In genomic region chr20:40724566-40724965, GRCh38 we compare ENCODE assay signal across 31 cellular contexts. TPM values are rescaled to one million over a fixed set of nuclear protein-coding genes. Genes with fewer than 3 reads are reported as not detected.
"Had no signal": no experiment of that assay in that cellular context is flagged by ENCODE, and none has a peak within 500 bp of the region (broad histone marks: within the 10 kb centered on the region; RNA-seq: fewer than 3 reads in every experiment).

No MANE protein-coding gene starts in this region.

- H3K27ac Mint-ChIP-seq: activated CD4-positive, alpha-beta memory T cell treated with anti-CD3 and anti-CD28 coated beads, Interleukin-2, amount 10 ng/mL, durations not matched to agents 7 days and 5 days; activated CD8-positive, alpha-beta memory T cell treated with anti-CD3 and anti-CD28 coated beads, Interleukin-2, amount 10 ng/mL, durations not matched to agents 7 days and 5 days; activated naive CD8-positive, alpha-beta T cell treated with anti-CD3 and anti-CD28 coated beads for 36 hours had no signal

- H3K36me3 ChIP-seq: brain microvascular endothelial cell, SJCRH30, WERI-Rb-1 had no signal

- H3K9me3 Mint-ChIP-seq: activated CD4-positive, alpha-beta memory T cell treated with anti-CD3 and anti-CD28 coated beads, Interleukin-2, amount 10 ng/mL, durations not matched to agents 7 days and 5 days had no signal

- H3K4me3 Mint-ChIP-seq: activated CD4-positive, alpha-beta memory T cell treated with anti-CD3 and anti-CD28 coated beads, Interleukin-2, amount 10 ng/mL, durations not matched to agents 7 days and 5 days; activated CD8-positive, alpha-beta memory T cell treated with anti-CD3 and anti-CD28 coated beads, Interleukin-2, amount 10 ng/mL, durations not matched to agents 7 days and 5 days; activated naive CD8-positive, alpha-beta T cell treated with anti-CD3 and anti-CD28 coated beads for 36 hours; central memory CD8-positive, alpha-beta T cell had no signal

- H3K27me3 Mint-ChIP-seq: activated naive CD8-positive, alpha-beta T cell treated with anti-CD3 and anti-CD28 coated beads for 36 hours had no signal

- H3K27me3 ChIP-seq: brain microvascular endothelial cell had no signal

- DNase-seq: activated CD4-positive, alpha-beta memory T cell treated with anti-CD3 and anti-CD28 coated beads, Interleukin-2, amount 10 ng/mL, durations not matched to agents 7 days and 5 days; activated CD4-positive, alpha-beta T cell treated with anti-CD3 and anti-CD28 coated beads for 1 hour; activated CD4-positive, alpha-beta T cell treated with anti-CD3 and anti-CD28 coated beads for 48 hours; activated CD4-positive, CD25-positive, alpha-beta regulatory T cell; activated CD8-positive, alpha-beta memory T cell treated with anti-CD3 and anti-CD28 coated beads for 24 hours; activated CD8-positive, alpha-beta memory T cell treated with anti-CD3 and anti-CD28 coated beads, Interleukin-2, amount 10 ng/mL, durations not matched to agents 7 days and 5 days; activated CD8-positive, alpha-beta memory T cell treated with anti-CD3 and anti-CD28 coated beads, Interleukin-2, amount 50 U/mL, for 48 hours; activated effector memory CD4-positive, alpha-beta T cell treated with anti-CD3 and anti-CD28 coated beads, Interleukin-2, amount 50 U/mL, for 16 hours; activated naive CD4-positive, alpha-beta T cell; activated naive CD4-positive, alpha-beta T cell treated with anti-CD3 and anti-CD28 coated beads, Interleukin-2, amount 50 U/mL, for 16 hours; activated naive CD8-positive, alpha-beta T cell treated with anti-CD3 and anti-CD28 coated beads for 36 hours; activated T-cell treated with anti-CD3 and anti-CD28 coated beads, Interleukin-2, amount 50 U/mL, for 48 hours; amniotic stem cell; aorta; brain microvascular endothelial cell; NCI-H1105; NCI-H1417 treated with DMSO at 0.1 percent for 48 hours; NCI-H1694; NCI-H2029 treated with DMSO at 0.1 percent for 48 hours; NCI-H2107; NCI-H226; NCI-H446 treated with DMSO at 0.1 percent for 48 hours; NCI-H524; OCI-M1; SHP77; SJCRH30; T1000; WERI-Rb-1 had no signal

- H3K4me3 ChIP-seq: K562, SJCRH30, SK-N-MC had no signal

- H3K4me1 Mint-ChIP-seq: activated CD4-positive, alpha-beta memory T cell treated with anti-CD3 and anti-CD28 coated beads, Interleukin-2, amount 10 ng/mL, durations not matched to agents 7 days and 5 days; activated CD8-positive, alpha-beta memory T cell treated with anti-CD3 and anti-CD28 coated beads, Interleukin-2, amount 10 ng/mL, durations not matched to agents 7 days and 5 days; activated naive CD8-positive, alpha-beta T cell treated with anti-CD3 and anti-CD28 coated beads for 36 hours; central memory CD8-positive, alpha-beta T cell had no signal

- H3K27ac ChIP-seq: brain microvascular endothelial cell, SJCRH30, SK-N-MC, WERI-Rb-1 had no signal

- ATAC-seq: activated CD8-positive, alpha-beta memory T cell treated with anti-CD3 and anti-CD28 coated beads, Interleukin-2, amount 10 ng/mL, durations not matched to agents 7 days and 5 days; K562 had no signal

- H3K4me1 ChIP-seq: SJCRH30 had no signal

- H3K36me3 Mint-ChIP-seq: activated CD8-positive, alpha-beta memory T cell treated with anti-CD3 and anti-CD28 coated beads, Interleukin-2, amount 10 ng/mL, durations not matched to agents 7 days and 5 days; activated naive CD8-positive, alpha-beta T cell treated with anti-CD3 and anti-CD28 coated beads for 36 hours had no signal

RNA-seq across cellular contexts. Expression of gene MAFB, which starts 35.5 kb away (rescaled TPM):
- total RNA-seq: activated naive CD8-positive, alpha-beta T cell treated with anti-CD3 and anti-CD28 coated beads for 36 hours; SJCRH30 had no signal
- polyA plus RNA-seq: K562 had no signal
